Comparison of ENCODE assay signal across 16 cellular contexts in the genomic region with DNA sequence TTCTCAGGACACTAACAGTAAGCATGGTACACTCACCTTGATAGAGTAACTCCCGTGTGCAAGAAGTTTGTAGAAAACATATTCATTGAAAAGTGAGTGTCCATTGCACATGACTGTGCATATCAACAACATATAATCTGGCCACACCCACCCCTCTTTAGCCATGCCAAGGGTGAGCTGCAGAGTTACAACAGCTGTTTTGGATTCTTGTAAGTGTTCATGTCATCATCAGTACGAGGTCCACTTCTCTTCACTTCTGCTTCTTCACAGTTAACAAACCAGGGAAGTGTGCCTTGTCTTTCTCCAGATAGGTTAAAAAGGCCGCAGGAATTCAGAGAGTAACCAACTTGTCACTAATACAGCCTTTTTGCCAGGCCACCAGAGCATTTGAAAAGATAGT.
"Had no signal": no experiment of that assay in that cellular context is flagged by ENCODE, and none has a peak within 500 bp of the region (broad histone marks: within the 10 kb centered on the region; RNA-seq: fewer than 3 reads in every experiment).

No MANE protein-coding gene starts in this region.

- H3K27me3 ChIP-seq: gastroesophageal sphincter, heart right ventricle, ovary, tibial artery had no signal

- H3K36me3 ChIP-seq: gastroesophageal sphincter, heart right ventricle, lower lobe of right lung, ovary, tibial artery had no signal

- ATAC-seq: activated CD8-positive, alpha-beta T cell treated with anti-CD3 and anti-CD28 coated beads for 36 hours; activated T-cell treated with anti-CD3 and anti-CD28 coated beads, Interleukin-2, amount 50 U/mL, for 72 hours; gastroesophageal sphincter; stimulated activated naive B cell treated with anti-CD40 and anti-IgM and Interleukin-4, amounts not matched to agents 10 μg/mL and 1 μg/mL and 100 μg/mL, for 72 hours; T-helper 17 cell; WTC11 had no signal

- H3K27ac ChIP-seq: gastroesophageal sphincter, lower lobe of right lung, ovary had no signal

- H3K4me3 ChIP-seq: gastroesophageal sphincter, heart right ventricle, lower lobe of right lung, ovary, tibial artery had no signal

- H3K9me3 ChIP-seq: gastroesophageal sphincter, lower lobe of right lung, ovary had no signal

- DNase-seq: activated CD4-positive, alpha-beta T cell treated with anti-CD3 and anti-CD28 coated beads for 4 hours; activated CD8-positive, alpha-beta memory T cell treated with anti-CD3 and anti-CD28 coated beads, Interleukin-2, amount 50 U/mL, for 4 hours; activated CD8-positive, alpha-beta T cell treated with anti-CD3 and anti-CD28 coated beads for 36 hours; activated gamma-delta T cell treated with Interleukin-2 at 50 U/mL for 16 hours; activated naive CD8-positive, alpha-beta T cell treated with anti-CD3 and anti-CD28 coated beads for 36 hours; activated T-cell treated with anti-CD3 and anti-CD28 coated beads, Interleukin-2, amount 50 U/mL, for 72 hours; cortex of kidney; effector CD8-positive, alpha-beta T cell; heart right ventricle; lower lobe of right lung; ovary; stimulated activated naive B cell treated with anti-CD40 and anti-IgM and Interleukin-4, amounts not matched to agents 10 μg/mL and 1 μg/mL and 100 μg/mL, for 72 hours; T-helper 17 cell; tibial artery had no signal
